ENCODE assay signal across 17 cellular contexts in genomic region chr7:47762746-47763062, GRCh38.
DNase-seq lines count a peak whose midpoint lies in the region; ATAC-seq and TF ChIP-seq lines count a peak whose summit lies in the region.
"Had no signal": no experiment of that assay in that cellular context is flagged by ENCODE, and none has a peak within 500 bp of the region (broad histone marks: within the 10 kb centered on the region; RNA-seq: fewer than 3 reads in every experiment).

No MANE protein-coding gene starts in this region.

- H3K56ac ChIP-seq in IMR-90 (ENCODE audit: extremely low read depth, insufficient read depth, low read length), result peak overlapping the region; percentile 84

- peak overlapping the region; percentile 98 for H2BK20ac ChIP-seq in IMR-90 (ENCODE audit: low read depth, low read length)

- H3K36me3 ChIP-seq in IMR-90 (ENCODE audit: control insufficient read depth, insufficient read depth, low read length) (no peaks in the 10 kb centered on the region), colonic mucosa (no peaks in the 10 kb centered on the region), vagina (no peaks in the 10 kb centered on the region)
- H3K36me3 ChIP-seq: lower lobe of right lung had no signal

- H3K79me1 ChIP-seq in IMR-90 (ENCODE audit: low read depth in 1 of 2, low read length in 2 of 2), result no peaks in the 10 kb centered on the region

- H3K4me1 ChIP-seq in IMR-90 (ENCODE audit: control insufficient read depth, insufficient read depth, low read length), result peaks cover 21% of the 10 kb centered on the region
- peaks cover 9% of the 10 kb centered on the region for H3K4me1 ChIP-seq in colonic mucosa
- peaks cover 17% of the 10 kb centered on the region for H3K4me1 ChIP-seq in vagina

- H2BK5ac ChIP-seq in IMR-90 (ENCODE audit: low read depth, low read length, poor library complexity, severe bottlenecking), result peak overlapping the region; percentile 97

- peak overlapping the region; percentile 78; the same call in 2 of the 3 replicates for H2BK15ac ChIP-seq in IMR-90 (ENCODE audit: low read depth, low read length)

- H2BK120ac ChIP-seq in IMR-90 (ENCODE audit: low read depth, low read length), result peak overlapping the region; percentile 99

- H4K20me1 ChIP-seq in IMR-90 (ENCODE audit: insufficient read depth, low read length), result no peaks in the 10 kb centered on the region

- no peaks in the 10 kb centered on the region for H3K9me3 Mint-ChIP-seq in nephron progenitor cell
- no peaks in the 10 kb centered on the region for H3K9me3 Mint-ChIP-seq in activated naive CD4-positive, alpha-beta T cell treated with anti-CD3 and anti-CD28 coated beads for 36 hours

- H3K27me3 Mint-ChIP-seq in nephron progenitor cell (ENCODE audit: low read depth, poor library complexity), result peaks cover 3% of the 10 kb centered on the region
- no peaks in the 10 kb centered on the region for H3K27me3 Mint-ChIP-seq in activated naive CD4-positive, alpha-beta T cell treated with anti-CD3 and anti-CD28 coated beads for 36 hours (ENCODE audit: low read depth)
- H3K27me3 Mint-ChIP-seq: activated CD8-positive, alpha-beta memory T cell treated with anti-CD3 and anti-CD28 coated beads, Interleukin-2, amount 10 ng/mL, durations not matched to agents 7 days and 5 days had no signal

- TF ChIP-seq POLR2A in IMR-90 (IDR thresholded peaks at IDR 0.05; ENCODE audit: low read depth, low read length) (no peak), vagina (IDR thresholded peaks at IDR 0.05) (no peak)

- H3K4ac ChIP-seq in IMR-90 (ENCODE audit: low read depth, low read length), result peak overlapping the region; percentile 100

- H3K9me1 ChIP-seq in IMR-90 (ENCODE audit: insufficient read depth, low read length), result peaks cover 6% of the 10 kb centered on the region

- peak overlapping the region; percentile 20 for H3K4me2 ChIP-seq in IMR-90 (ENCODE audit: low read depth, low read length)

- POLR2A ChIA-PET in IMR-90 (lab: Charles Lee; ENCODE audit: unreplicated experiment), result interaction anchor here (1.0 kb wide), 1 partner anchor 111 kb away, joined by 3 read pairs; no protein-coding TSS in a partner anchor

- peak overlapping the region; percentile 78 for H4K5ac ChIP-seq in IMR-90 (ENCODE audit: low read depth, low read length)

- no TSS peak for BruUV-seq in IMR-90 (replicated peaks; lab: Mats Ljungman, UMichigan)

- peak overlapping the region; percentile 89 for H3K18ac ChIP-seq in IMR-90 (ENCODE audit: low read depth, low read length)

- peak overlapping the region; percentile 70 for H3K14ac ChIP-seq in IMR-90 (replicated peaks; ENCODE audit: low read depth, low read length)

- H3K27me3 ChIP-seq in IMR-90 (ENCODE audit: control insufficient read depth, insufficient read depth, low read length) (no peaks in the 10 kb centered on the region), colonic mucosa (no peaks in the 10 kb centered on the region), vagina (no peaks in the 10 kb centered on the region)

- peaks cover 57% of the 10 kb centered on the region for H3K4me1 Mint-ChIP-seq in nephron progenitor cell
- no peaks in the 10 kb centered on the region for H3K4me1 Mint-ChIP-seq in activated naive CD4-positive, alpha-beta T cell treated with anti-CD3 and anti-CD28 coated beads for 36 hours (ENCODE audit: low read depth)
- H3K4me1 Mint-ChIP-seq: activated CD8-positive, alpha-beta memory T cell treated with anti-CD3 and anti-CD28 coated beads, Interleukin-2, amount 10 ng/mL, durations not matched to agents 7 days and 5 days had no signal

- H3K27ac Mint-ChIP-seq in nephron progenitor cell, result peak overlapping the region; percentile 98
- no peak overlapping the region for H3K27ac Mint-ChIP-seq in activated naive CD4-positive, alpha-beta T cell treated with anti-CD3 and anti-CD28 coated beads for 36 hours
- H3K27ac Mint-ChIP-seq: activated CD8-positive, alpha-beta memory T cell treated with anti-CD3 and anti-CD28 coated beads, Interleukin-2, amount 10 ng/mL, durations not matched to agents 7 days and 5 days had no signal

- H2AFZ ChIP-seq in IMR-90 (replicated peaks; ENCODE audit: low read length, poor library complexity), result peak overlapping the region; percentile 77

- peak overlapping the region; percentile 80 to 92 for H4K8ac ChIP-seq in IMR-90 (ENCODE audit: low read depth in 2 of 2, low read length in 2 of 2)

- intact Hi-C loops in IMR-90 (cut with micrococcal nuclease), result loop anchor here (1.0 to 5.0 kb wide), 2 partner anchors 55 to 188 kb away; no protein-coding TSS in a partner anchor
- intact Hi-C loops in colonic mucosa (cut with DNase I), result no loop called here
- intact Hi-C loops in vagina (cut with DNase I), result no loop called here
- intact Hi-C loops in activated naive CD4-positive, alpha-beta T cell treated with anti-CD3 and anti-CD28 coated beads for 36 hours (cut with micrococcal nuclease), result no loop called here

- WGBS in IMR-90 (ENCODE audit: extremely low coverage in 2 of 2, insufficient read length in 1 of 2), 2 experiments, result 83% methylated on average over 2 of the region's 4 CpGs; no CpG with 5 or more reads in 1 of the 2 experiments

- no peak overlapping the region for H3K4me3 Mint-ChIP-seq in nephron progenitor cell
- H3K4me3 Mint-ChIP-seq in activated naive CD4-positive, alpha-beta T cell treated with anti-CD3 and anti-CD28 coated beads for 36 hours, result no peak overlapping the region
- H3K4me3 Mint-ChIP-seq: activated CD8-positive, alpha-beta memory T cell treated with anti-CD3 and anti-CD28 coated beads, Interleukin-2, amount 10 ng/mL, durations not matched to agents 7 days and 5 days had no signal

- TF ChIP-seq RAD21 in IMR-90 (IDR thresholded peaks at IDR 0.05; ENCODE audit: low read length), result no peak

- peak overlapping the region; percentile 91 for H2AK9ac ChIP-seq in IMR-90 (replicated peaks; ENCODE audit: low read depth, low read length, poor library complexity)

- CTCF ChIA-PET in IMR-90 (lab: Yijun Ruan, JAX), result interaction anchor here (1.0 kb wide), 1 partner anchor 10 kb away, joined by 3 read pairs; no protein-coding TSS in a partner anchor
- CTCF ChIA-PET in activated naive CD4-positive, alpha-beta T cell treated with anti-CD3 and anti-CD28 coated beads for 36 hours (lab: Charles Lee), result no interaction called here

- no peak for ATAC-seq in IMR-90 (ENCODE audit: low read depth)
- ATAC-seq in GM18858 (IDR thresholded peaks at IDR 0.05; ENCODE audit: unreplicated experiment), result no peak
- ATAC-seq: activated CD8-positive, alpha-beta memory T cell treated with anti-CD3 and anti-CD28 coated beads, Interleukin-2, amount 10 ng/mL, durations not matched to agents 7 days and 5 days; Right ventricle myocardium inferior had no signal

- dilution Hi-C loops in IMR-90 (cut with HindIII; ENCODE audit: low sequenced_read_pairs, unreplicated experiment), result no loop called here

- DNase-seq in IMR-90 (no peak), colonic mucosa (no peak), nephron progenitor cell (no peak), vagina (ENCODE audit: extremely low spot score in 2 of 2) (no peak), iPS-NIHi7 (ENCODE audit: extremely low spot score) (no peak)
- no peak for DNase-seq in activated naive CD4-positive, alpha-beta T cell treated with anti-CD3 and anti-CD28 coated beads for 36 hours
- DNase-seq: activated CD4-positive, CD25-positive, alpha-beta regulatory T cell; activated CD8-positive, alpha-beta memory T cell treated with anti-CD3 and anti-CD28 coated beads, Interleukin-2, amount 10 ng/mL, durations not matched to agents 7 days and 5 days; C1 segment of cervical spinal cord; cerebellar nuclear complex; DMS79 treated with DMSO at 0.1 percent for 48 hours; KBM-7; lower lobe of right lung; NCI-H1105; stimulated activated CD4-positive, alpha-beta T cell treated with anti-CD3 and anti-CD28 coated beads, Interleukin-2, amount 100 ng/mL, for 24 hours had no signal

- TF ChIP-seq CTCF in IMR-90 (conservative IDR thresholded peaks at IDR 0.05; ENCODE audit: low read depth, low read length) (no peak), colonic mucosa (IDR thresholded peaks at IDR 0.05) (no peak), nephron progenitor cell (IDR thresholded peaks at IDR 0.05) (no peak), vagina (IDR thresholded peaks at IDR 0.05) (no peak)

- H3K4me3 ChIP-seq in IMR-90 (ENCODE audit: insufficient read depth, low read depth, low read length) (no peak overlapping the region), colonic mucosa (no peak overlapping the region), vagina (no peak overlapping the region)
- H3K4me3 ChIP-seq: lower lobe of right lung had no signal

- no peaks in the 10 kb centered on the region for H3K9me3 ChIP-seq in IMR-90 (ENCODE audit: control insufficient read depth, insufficient read depth, low read length)
- H3K9me3 ChIP-seq in colonic mucosa, result no peaks in the 10 kb centered on the region
- no peaks in the 10 kb centered on the region for H3K9me3 ChIP-seq in vagina
- H3K9me3 ChIP-seq: lower lobe of right lung had no signal

- H3K9ac ChIP-seq in IMR-90 (ENCODE audit: low read depth, low read length), result peak overlapping the region; percentile 43
- H3K9ac ChIP-seq in colonic mucosa (ENCODE audit: low read depth in 2 of 2, low read length in 2 of 2), result no peak overlapping the region

- H3K23ac ChIP-seq in IMR-90 (ENCODE audit: low read depth, low read length), result peak overlapping the region; percentile 94

- peak overlapping the region; percentile 74 for H3K27ac ChIP-seq in IMR-90 (ENCODE audit: insufficient read depth, low read length)
- peak overlapping the region; percentile 64 for H3K27ac ChIP-seq in colonic mucosa
- H3K27ac ChIP-seq in vagina, result peak overlapping the region; percentile 60
- H3K27ac ChIP-seq: lower lobe of right lung had no signal

- in situ Hi-C loops in IMR-90 (cut with MboI; ENCODE audit: low sequenced_read_pairs), result no loop called here

- H4K91ac ChIP-seq in IMR-90 (ENCODE audit: insufficient read depth, low read depth, low read length), result peak overlapping the region; percentile 96

- H3K36me3 Mint-ChIP-seq in nephron progenitor cell (ENCODE audit: low read depth), result no peaks in the 10 kb centered on the region
- no peaks in the 10 kb centered on the region for H3K36me3 Mint-ChIP-seq in activated naive CD4-positive, alpha-beta T cell treated with anti-CD3 and anti-CD28 coated beads for 36 hours (ENCODE audit: low read depth)
- H3K36me3 Mint-ChIP-seq: activated CD8-positive, alpha-beta memory T cell treated with anti-CD3 and anti-CD28 coated beads, Interleukin-2, amount 10 ng/mL, durations not matched to agents 7 days and 5 days had no signal

- H2AK5ac ChIP-seq in IMR-90 (ENCODE audit: low read depth, low read length), result peak overlapping the region; percentile 100

TF ChIP-seq in IMR-90, 13 proteins besides CTCF, POLR2A, EP300 and RAD21 (continues in another document):
- no peak for TF ChIP-seq USF2 (IDR thresholded peaks at IDR 0.05; ENCODE audit: low read depth, low read length)
- TF ChIP-seq MXI1 (IDR thresholded peaks at IDR 0.05; ENCODE audit: borderline replicate concordance, low read depth, low read length), result no peak
- TF ChIP-seq MAZ (IDR thresholded peaks at IDR 0.05; ENCODE audit: borderline replicate concordance, low read depth, low read length), result no peak
